In genomic region chr7:55189447-55189760, GRCh38 we compare ENCODE assay signal across 27 cellular contexts.
A peak's percentile ranks its signal among the peaks of the same experiment; 100 is the strongest.
DNase-seq lines count a peak whose midpoint lies in the region; ATAC-seq, FAIRE-seq and TF ChIP-seq lines count a peak whose summit lies in the region.
"Had no signal": no experiment of that assay in that cellular context is flagged by ENCODE, and none has a peak within 500 bp of the region (broad histone marks: within the 10 kb centered on the region; RNA-seq: fewer than 3 reads in every experiment).

No MANE protein-coding gene starts in this region.

- H3K4ac ChIP-seq in IMR-90 (ENCODE audit: low read depth, low read length): peak overlapping the region; percentile 76

- H3K79me2 ChIP-seq in astrocyte (ENCODE audit: insufficient read depth, low read length) (no peaks in the 10 kb centered on the region), smooth muscle cell (ENCODE audit: low read depth) (no peaks in the 10 kb centered on the region)

- H3K9me1 ChIP-seq in IMR-90 (ENCODE audit: insufficient read depth, low read length): peaks cover 54% of the 10 kb centered on the region

- H3K27me3 ChIP-seq in IMR-90 (ENCODE audit: control insufficient read depth, insufficient read depth, low read length) (no peaks in the 10 kb centered on the region), astrocyte (ENCODE audit: insufficient read depth, low read length) (no peaks in the 10 kb centered on the region), smooth muscle cell (ENCODE audit: low read depth) (no peaks in the 10 kb centered on the region)
- H3K27me3 ChIP-seq: tibial nerve had no signal

- DNase-seq in IMR-90 (no peak), astrocyte (ENCODE audit: low read depth) (no peak), glutamatergic neuron (no peak), smooth muscle cell (lab: John Stamatoyannopoulos, UW; ENCODE audit: unreplicated experiment) (no peak), NCI-H1694 (lab: John Stamatoyannopoulos, UW) (no peak), NCI-H2171 (lab: John Stamatoyannopoulos, UW) (no peak)
- DNase-seq in NK-92 treated with Interleukin-12 subunit alpha and Interleukin-12 subunit beta, amount 100 ng/mL, for 24 hours (lab: John Stamatoyannopoulos, UW): no peak
- DNase-seq: activated CD4-positive, alpha-beta T cell treated with anti-CD3 and anti-CD28 coated beads, Interleukin-2, amount 10 ng/mL, durations not matched to agents 24 days and 14 days; anterior cingulate cortex; CD4-positive, alpha-beta memory T cell; effector CD8-positive, alpha-beta T cell; erythroblast; foreskin melanocyte; hypothalamus; KG1; left ventricle myocardium superior; NCI-H1436; NCI-H524 treated with DMSO at 0.1 percent for 48 hours had no signal

- no TSS peak for BruUV-seq in IMR-90 (replicated peaks; lab: Mats Ljungman, UMichigan)

- H3K4me1 ChIP-seq in IMR-90 (ENCODE audit: control insufficient read depth, insufficient read depth, low read length) (peaks cover 49% of the 10 kb centered on the region), astrocyte (ENCODE audit: insufficient read depth, low read length) (peaks cover 63% of the 10 kb centered on the region), smooth muscle cell (ENCODE audit: low read depth) (peaks cover 12% of the 10 kb centered on the region)

- POLR2A ChIA-PET in IMR-90 (lab: Charles Lee; ENCODE audit: unreplicated experiment): no interaction called here

- H3K4me3 Mint-ChIP-seq in astrocyte (ENCODE audit: unreplicated experiment): no peak overlapping the region
- H3K4me3 Mint-ChIP-seq in glutamatergic neuron (ENCODE audit: unreplicated experiment): no peak overlapping the region
- H3K4me3 Mint-ChIP-seq: activated CD4-positive, alpha-beta T cell treated with anti-CD3 and anti-CD28 coated beads, Interleukin-2, amount 10 ng/mL, durations not matched to agents 24 days and 14 days; activated naive CD4-positive, alpha-beta T cell treated with anti-CD3 and anti-CD28 coated beads, Interleukin-2, amount 50 U/mL, for 24 hours; activated T-helper 1 cell treated with anti-CD3 and anti-CD28 coated beads, Interleukin-12 subunit alpha, Interleukin-12 subunit beta, Interleukin-2, Interleukin-4 antibody, amounts not matched to agents 30 ng/mL and 10 ng/mL and 1 ng/mL, durations not matched to agents 14 hours and 24 hours and 36 hours; CD4-positive, alpha-beta memory T cell; natural killer cell treated with Interleukin-12 subunit alpha and Interleukin-12 subunit beta and Interleukin-15 and Interleukin-18, amount 100 ng/mL, for 72 hours; stimulated activated naive CD8-positive, alpha-beta T cell treated with anti-CD3 and anti-CD28 coated beads, Interleukin-15, Interleukin-2, amounts not matched to agents 100 ng/mL and 50 ng/mL, for 24 hours; T-helper 1 cell treated with Interleukin-12 subunit alpha and Interleukin-12 subunit beta and Interleukin-4 antibody, amounts not matched to agents 30 μg/mL and 1 μg/mL, for 36 hours had no signal

- WGBS in IMR-90 (ENCODE audit: extremely low coverage in 2 of 2, insufficient read length in 1 of 2), 2 experiments: no CpG with 5 or more reads among the region's 6 CpGs
- 73% methylated on average over 6 of the region's 6 CpGs for WGBS in smooth muscle cell (ENCODE audit: low lambda C conversion rate)

- H2AFZ ChIP-seq in IMR-90 (replicated peaks; ENCODE audit: low read length, poor library complexity) (no peak overlapping the region), astrocyte (ENCODE audit: low read depth, low read length) (no peak overlapping the region), smooth muscle cell (ENCODE audit: low read depth) (no peak overlapping the region)

- no peak for TF ChIP-seq CTCF in IMR-90 (conservative IDR thresholded peaks at IDR 0.05; ENCODE audit: low read depth, low read length)
- no peak for TF ChIP-seq CTCF in astrocyte (IDR thresholded peaks at IDR 0.05; ENCODE audit: insufficient read depth, low read depth, low read length)
- no peak for TF ChIP-seq CTCF in glutamatergic neuron (IDR thresholded peaks at IDR 0.05; ENCODE audit: partially characterized antibody, unreplicated experiment)
- no peak for TF ChIP-seq CTCF in smooth muscle cell (IDR thresholded peaks at IDR 0.05; ENCODE audit: borderline replicate concordance, insufficient read depth, poor library complexity, severe bottlenecking)

- peak overlapping the region; percentile 42; the same call in 1 of the 2 replicates for H2BK20ac ChIP-seq in IMR-90 (ENCODE audit: low read depth, low read length)

- CTCF ChIA-PET in IMR-90 (lab: Yijun Ruan, JAX): no interaction called here

- H3K18ac ChIP-seq in IMR-90 (ENCODE audit: low read depth, low read length): no peak overlapping the region

- no peak for TF ChIP-seq RAD21 in IMR-90 (IDR thresholded peaks at IDR 0.05; ENCODE audit: low read length)

- H2BK15ac ChIP-seq in IMR-90 (ENCODE audit: low read depth, low read length): peak overlapping the region; percentile 53; the same call in 1 of the 3 replicates

- FAIRE-seq in astrocyte (lab: Jason Lieb, UNC): no peak
- FAIRE-seq: GM19239, islet of Langerhans had no signal

- no peak overlapping the region for H3K4me3 ChIP-seq in IMR-90 (ENCODE audit: insufficient read depth, low read depth, low read length)
- no peak overlapping the region for H3K4me3 ChIP-seq in astrocyte (ENCODE audit: insufficient read depth, low read depth, low read length)
- H3K4me3 ChIP-seq in smooth muscle cell: no peak overlapping the region
- H3K4me3 ChIP-seq: tibial nerve had no signal

- H3K9me3 Mint-ChIP-seq in astrocyte (ENCODE audit: unreplicated experiment) (no peaks in the 10 kb centered on the region), glutamatergic neuron (ENCODE audit: unreplicated experiment) (peaks cover 12% of the 10 kb centered on the region)
- H3K9me3 Mint-ChIP-seq: activated CD4-positive, alpha-beta T cell treated with anti-CD3 and anti-CD28 coated beads, Interleukin-2, amount 10 ng/mL, durations not matched to agents 24 days and 14 days; activated naive CD4-positive, alpha-beta T cell treated with anti-CD3 and anti-CD28 coated beads, Interleukin-2, amount 50 U/mL, for 24 hours; activated T-helper 1 cell treated with anti-CD3 and anti-CD28 coated beads, Interleukin-12 subunit alpha, Interleukin-12 subunit beta, Interleukin-2, Interleukin-4 antibody, amounts not matched to agents 30 ng/mL and 10 ng/mL and 1 ng/mL, durations not matched to agents 14 hours and 24 hours and 36 hours; CD4-positive, alpha-beta memory T cell; natural killer cell treated with Interleukin-12 subunit alpha and Interleukin-12 subunit beta and Interleukin-15 and Interleukin-18, amount 100 ng/mL, for 72 hours; stimulated activated naive CD8-positive, alpha-beta T cell treated with anti-CD3 and anti-CD28 coated beads, Interleukin-15, Interleukin-2, amounts not matched to agents 100 ng/mL and 50 ng/mL, for 24 hours; T-helper 1 cell treated with Interleukin-12 subunit alpha and Interleukin-12 subunit beta and Interleukin-4 antibody, amounts not matched to agents 30 μg/mL and 1 μg/mL, for 36 hours had no signal

- no peak for ATAC-seq in IMR-90 (ENCODE audit: low read depth)
- ATAC-seq: left ventricle myocardium superior; natural killer cell treated with Interleukin-12 subunit alpha and Interleukin-12 subunit beta and Interleukin-15 and Interleukin-18, amount 100 ng/mL, for 72 hours; Panc1 had no signal

- H3K36me3 Mint-ChIP-seq in astrocyte (ENCODE audit: low read depth, unreplicated experiment) (peaks cover 6% of the 10 kb centered on the region), glutamatergic neuron (ENCODE audit: unreplicated experiment) (peaks cover 6% of the 10 kb centered on the region)
- H3K36me3 Mint-ChIP-seq: activated naive CD4-positive, alpha-beta T cell treated with anti-CD3 and anti-CD28 coated beads, Interleukin-2, amount 50 U/mL, for 24 hours; CD4-positive, alpha-beta memory T cell; natural killer cell treated with Interleukin-12 subunit alpha and Interleukin-12 subunit beta and Interleukin-15 and Interleukin-18, amount 100 ng/mL, for 72 hours had no signal

- dilution Hi-C loops in IMR-90 (cut with HindIII; ENCODE audit: low sequenced_read_pairs, unreplicated experiment): no loop called here

- no peaks in the 10 kb centered on the region for H4K20me1 ChIP-seq in IMR-90 (ENCODE audit: insufficient read depth, low read length)
- no peaks in the 10 kb centered on the region for H4K20me1 ChIP-seq in astrocyte (ENCODE audit: insufficient read depth, low read length)
- no peaks in the 10 kb centered on the region for H4K20me1 ChIP-seq in smooth muscle cell (ENCODE audit: low read depth)

- peaks cover 8% of the 10 kb centered on the region for H3F3A ChIP-seq in smooth muscle cell (ENCODE audit: low read depth)

- no peak overlapping the region for H3K56ac ChIP-seq in IMR-90 (ENCODE audit: extremely low read depth, insufficient read depth, low read length)

- in situ Hi-C loops in IMR-90 (cut with MboI; ENCODE audit: low sequenced_read_pairs): no loop called here

- H3K27ac ChIP-seq in IMR-90 (ENCODE audit: insufficient read depth, low read length) (no peak overlapping the region), astrocyte (ENCODE audit: low read depth, low read length) (no peak overlapping the region), smooth muscle cell (ENCODE audit: low read depth) (no peak overlapping the region)

- H3K14ac ChIP-seq in IMR-90 (replicated peaks; ENCODE audit: low read depth, low read length): peak overlapping the region; percentile 70

- H3K23ac ChIP-seq in IMR-90 (ENCODE audit: low read depth, low read length): no peak overlapping the region; the same call in 1 of the 2 replicates

- H2BK120ac ChIP-seq in IMR-90 (ENCODE audit: low read depth, low read length): peak overlapping the region; percentile 60

- H3K36me3 ChIP-seq in IMR-90 (ENCODE audit: control insufficient read depth, insufficient read depth, low read length): peaks cover 33% of the 10 kb centered on the region
- peaks cover 13% of the 10 kb centered on the region for H3K36me3 ChIP-seq in astrocyte (ENCODE audit: insufficient read depth, low read length)
- H3K36me3 ChIP-seq in smooth muscle cell (ENCODE audit: low read depth): no peaks in the 10 kb centered on the region

- H2AK9ac ChIP-seq in IMR-90 (replicated peaks; ENCODE audit: low read depth, low read length, poor library complexity): no peak overlapping the region

- H3K27ac Mint-ChIP-seq in astrocyte (ENCODE audit: unreplicated experiment) (no peak overlapping the region), glutamatergic neuron (ENCODE audit: unreplicated experiment) (peak overlapping the region; percentile 14)
- H3K27ac Mint-ChIP-seq: activated CD4-positive, alpha-beta T cell treated with anti-CD3 and anti-CD28 coated beads, Interleukin-2, amount 10 ng/mL, durations not matched to agents 24 days and 14 days; activated naive CD4-positive, alpha-beta T cell treated with anti-CD3 and anti-CD28 coated beads, Interleukin-2, amount 50 U/mL, for 24 hours; activated T-helper 1 cell treated with anti-CD3 and anti-CD28 coated beads, Interleukin-12 subunit alpha, Interleukin-12 subunit beta, Interleukin-2, Interleukin-4 antibody, amounts not matched to agents 30 ng/mL and 10 ng/mL and 1 ng/mL, durations not matched to agents 14 hours and 24 hours and 36 hours; CD4-positive, alpha-beta memory T cell; natural killer cell treated with Interleukin-12 subunit alpha and Interleukin-12 subunit beta and Interleukin-15 and Interleukin-18, amount 100 ng/mL, for 72 hours; stimulated activated naive CD8-positive, alpha-beta T cell treated with anti-CD3 and anti-CD28 coated beads, Interleukin-15, Interleukin-2, amounts not matched to agents 100 ng/mL and 50 ng/mL, for 24 hours; T-helper 1 cell treated with Interleukin-12 subunit alpha and Interleukin-12 subunit beta and Interleukin-4 antibody, amounts not matched to agents 30 μg/mL and 1 μg/mL, for 36 hours had no signal

- H3K4me2 ChIP-seq in IMR-90 (ENCODE audit: low read depth, low read length): no peak overlapping the region
- no peak overlapping the region for H3K4me2 ChIP-seq in astrocyte (ENCODE audit: low read length)
- peak overlapping the region; percentile 2 for H3K4me2 ChIP-seq in smooth muscle cell

- H3K27me3 Mint-ChIP-seq in astrocyte (ENCODE audit: low read depth, unreplicated experiment) (no peaks in the 10 kb centered on the region), glutamatergic neuron (ENCODE audit: unreplicated experiment) (peaks cover 2% of the 10 kb centered on the region)

- peak overlapping the region; percentile 28; the same call in 1 of the 2 replicates for H4K5ac ChIP-seq in IMR-90 (ENCODE audit: low read depth, low read length)

- TF ChIP-seq POLR2A in IMR-90 (IDR thresholded peaks at IDR 0.05; ENCODE audit: low read depth, low read length): no peak

- peak overlapping the region; percentile 46 for H2AK5ac ChIP-seq in IMR-90 (ENCODE audit: low read depth, low read length)

- H3K9me3 ChIP-seq in IMR-90 (ENCODE audit: control insufficient read depth, insufficient read depth, low read length) (no peaks in the 10 kb centered on the region), astrocyte (ENCODE audit: insufficient read depth, low read depth, low read length) (no peaks in the 10 kb centered on the region), smooth muscle cell (replicated peaks; ENCODE audit: low read depth) (no peaks in the 10 kb centered on the region)
- H3K9me3 ChIP-seq: tibial nerve had no signal

- H3K79me1 ChIP-seq in IMR-90 (ENCODE audit: low read depth in 1 of 2, low read length in 2 of 2): peaks cover 23 to 72% of the 10 kb centered on the region in 2 experiments; a peak in 3 of 4 replicates

- H2BK5ac ChIP-seq in IMR-90 (ENCODE audit: low read depth, low read length, poor library complexity, severe bottlenecking): peak overlapping the region; percentile 4

- H3K4me1 Mint-ChIP-seq in astrocyte (ENCODE audit: low read depth, unreplicated experiment) (peaks cover 37% of the 10 kb centered on the region), glutamatergic neuron (ENCODE audit: low read depth, unreplicated experiment) (peaks cover 31% of the 10 kb centered on the region)
- H3K4me1 Mint-ChIP-seq: activated CD4-positive, alpha-beta T cell treated with anti-CD3 and anti-CD28 coated beads, Interleukin-2, amount 10 ng/mL, durations not matched to agents 24 days and 14 days; activated naive CD4-positive, alpha-beta T cell treated with anti-CD3 and anti-CD28 coated beads, Interleukin-2, amount 50 U/mL, for 24 hours; CD4-positive, alpha-beta memory T cell had no signal

- peak overlapping the region; percentile 25 to 55; a peak in 3 of 4 replicates for H4K8ac ChIP-seq in IMR-90 (ENCODE audit: low read depth in 2 of 2, low read length in 2 of 2)

- intact Hi-C loops in IMR-90 (cut with micrococcal nuclease): no loop called here

- H3K9ac ChIP-seq in IMR-90 (ENCODE audit: low read depth, low read length) (no peak overlapping the region), astrocyte (ENCODE audit: low read length) (peak overlapping the region; percentile 4), smooth muscle cell (ENCODE audit: low read depth) (no peak overlapping the region)

- peak overlapping the region; percentile 64 for H4K91ac ChIP-seq in IMR-90 (ENCODE audit: insufficient read depth, low read depth, low read length)
